7 cellular contexts compared by ENCODE assay signal in genomic region chr17:70562137-70562536, GRCh38.
"Had no signal": no experiment of that assay in that cellular context is flagged by ENCODE, and none has a peak within 500 bp of the region (broad histone marks: within the 10 kb centered on the region; RNA-seq: fewer than 3 reads in every experiment).

No MANE protein-coding gene starts in this region.

- H3K4me3 Mint-ChIP-seq: IgD-negative memory B cell had no signal

- FAIRE-seq: HTR-8/SVneo, K562 had no signal

- H3K4me2 ChIP-seq: KMS-11 had no signal

- H3K27ac ChIP-seq: HL-60, KMS-11 had no signal

- H3K36me3 Mint-ChIP-seq: IgD-negative memory B cell had no signal

- DNase-seq: KBM-7, KG1 had no signal

- ATAC-seq: K562 had no signal

- H3K27me3 Mint-ChIP-seq: IgD-negative memory B cell had no signal

- H3K27ac Mint-ChIP-seq: IgD-negative memory B cell had no signal

- H3K4me3 ChIP-seq: K562 had no signal

- H3K9ac ChIP-seq: KMS-11 had no signal

- H3K4me1 Mint-ChIP-seq: IgD-negative memory B cell had no signal
